In the genomic region with DNA sequence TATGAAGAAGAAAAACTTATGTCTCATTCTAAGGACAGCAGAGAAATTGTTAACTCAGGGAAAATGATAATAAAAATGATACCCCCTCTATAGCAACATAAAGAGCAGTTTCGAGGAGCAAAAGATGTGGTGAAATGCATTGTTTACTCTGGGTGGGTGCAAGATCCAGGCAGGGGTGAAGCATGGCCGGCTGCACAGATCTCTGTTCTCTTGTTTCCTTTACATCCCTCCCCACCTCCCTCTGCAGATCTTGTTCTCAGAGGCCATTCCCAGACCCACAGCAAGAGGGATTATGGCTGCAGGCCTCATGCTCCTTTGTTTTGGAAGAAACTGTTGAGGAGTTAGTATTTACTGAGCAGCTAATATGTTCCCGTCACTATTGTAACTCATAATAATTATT, we compare ENCODE assay signal across 1 cellular context.
TF ChIP-seq lines count a peak whose summit lies in the region.

No MANE protein-coding gene starts in this region.

TF ChIP-seq in K562, 482 proteins besides CTCF, POLR2A, EP300 and RAD21:
- no peak for TF ChIP-seq PRMT5 (CRISPR knock-in tag; IDR thresholded peaks at IDR 0.05)
- peak; percentile 49 for TF ChIP-seq ZNF316 (IDR thresholded peaks at IDR 0.05)
- peak in 1 of 2 experiments; percentile 35; a peak in 1 of 4 replicates for TF ChIP-seq FOXA3 (CRISPR knock-in tag; conservative IDR thresholded peaks at IDR 0.05 in 1 of 2, IDR thresholded peaks at IDR 0.05 in 1 of 2)
- no peak for TF ChIP-seq KLF6 (CRISPR knock-in tag; IDR thresholded peaks at IDR 0.05; ENCODE audit: borderline replicate concordance)
- peak; percentile 36; the same call in 1 of the 2 replicates for TF ChIP-seq C11orf30 (IDR thresholded peaks at IDR 0.05; ENCODE audit: low read depth)
